16 cellular contexts compared by ENCODE assay signal in genomic region chr12:53718567-53718966, GRCh38. TPM values are rescaled to one million over a fixed set of nuclear protein-coding genes. Genes with fewer than 3 reads are reported as not detected.
"Had no signal": no experiment of that assay in that cellular context is flagged by ENCODE, and none has a peak within 500 bp of the region (broad histone marks: within the 10 kb centered on the region; RNA-seq: fewer than 3 reads in every experiment).

No MANE protein-coding gene starts in this region.

RNA-seq across cellular contexts. Expression of gene CISTR, which starts 33.2 kb away (rescaled TPM):
- total RNA-seq: stomach, subcutaneous adipose tissue, suprapubic skin, temporal lobe, testis, thoracic aorta, thyroid gland, tibial nerve, transverse colon, upper lobe of left lung, upper lobe of right lung, ureter, urinary bladder, uterus, vagina had no signal
- polyA plus RNA-seq: stomach, thymus, urinary bladder had no signal
